In the genomic region with DNA sequence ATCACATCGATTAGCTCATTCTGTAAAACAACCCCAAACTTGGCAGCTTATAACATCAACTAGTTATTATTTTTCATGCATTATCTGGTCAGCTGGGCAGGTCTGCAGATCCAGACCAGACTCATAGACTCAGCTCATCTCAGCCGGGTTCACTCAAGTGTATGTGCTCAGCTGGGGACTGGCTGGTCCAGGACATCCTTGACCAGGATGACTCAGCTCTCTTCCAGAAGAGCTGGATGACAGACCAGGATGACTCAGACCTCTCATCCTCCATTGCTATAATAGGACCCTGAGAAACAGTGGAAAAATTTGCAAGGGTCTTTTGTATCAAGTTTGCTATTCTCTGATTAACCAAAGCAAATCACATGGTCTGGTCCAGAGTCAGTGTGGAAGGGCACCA, we compare ENCODE assay signal across 1 cellular context.
TF ChIP-seq lines count a peak whose summit lies in the region.

No MANE protein-coding gene starts in this region.

TF ChIP-seq in SK-N-SH, 30 proteins besides CTCF, POLR2A, EP300 and RAD21 (continued from another document):
- TF ChIP-seq, protein P1, sequence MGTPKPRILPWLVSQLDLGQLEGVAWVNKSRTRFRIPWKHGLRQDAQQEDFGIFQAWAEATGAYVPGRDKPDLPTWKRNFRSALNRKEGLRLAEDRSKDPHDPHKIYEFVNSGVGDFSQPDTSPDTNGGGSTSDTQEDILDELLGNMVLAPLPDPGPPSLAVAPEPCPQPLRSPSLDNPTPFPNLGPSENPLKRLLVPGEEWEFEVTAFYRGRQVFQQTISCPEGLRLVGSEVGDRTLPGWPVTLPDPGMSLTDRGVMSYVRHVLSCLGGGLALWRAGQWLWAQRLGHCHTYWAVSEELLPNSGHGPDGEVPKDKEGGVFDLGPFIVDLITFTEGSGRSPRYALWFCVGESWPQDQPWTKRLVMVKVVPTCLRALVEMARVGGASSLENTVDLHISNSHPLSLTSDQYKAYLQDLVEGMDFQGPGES (IDR thresholded peaks at IDR 0.05; ENCODE audit: low read depth, low read length) = no peak
- no peak for TF ChIP-seq RFX5 (IDR thresholded peaks at IDR 0.05; ENCODE audit: low read length)
- peak; percentile 68; the same call in 1 of the 2 replicates for TF ChIP-seq MEF2A (IDR thresholded peaks at IDR 0.05; ENCODE audit: borderline replicate concordance, low read depth)
- TF ChIP-seq FOSL2 (IDR thresholded peaks at IDR 0.05; ENCODE audit: borderline replicate concordance, low read depth) = peak; percentile 97
- TF ChIP-seq, protein P2, sequence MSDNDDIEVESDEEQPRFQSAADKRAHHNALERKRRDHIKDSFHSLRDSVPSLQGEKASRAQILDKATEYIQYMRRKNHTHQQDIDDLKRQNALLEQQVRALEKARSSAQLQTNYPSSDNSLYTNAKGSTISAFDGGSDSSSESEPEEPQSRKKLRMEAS (IDR thresholded peaks at IDR 0.05; ENCODE audit: low read depth) = peak; percentile 25; the same call in 1 of the 2 replicates
- TF ChIP-seq JUND (IDR thresholded peaks at IDR 0.05) = peak; percentile 90
- TF ChIP-seq GABPA (IDR thresholded peaks at IDR 0.05; ENCODE audit: low read depth) = no peak
- TF ChIP-seq TCF12 (IDR thresholded peaks at IDR 0.05) = peak; percentile 90
- no peak for TF ChIP-seq CHD2 (IDR thresholded peaks at IDR 0.05; ENCODE audit: low read length, partially characterized antibody)
- TF ChIP-seq POLR2AphosphoS5 (IDR thresholded peaks at IDR 0.05; ENCODE audit: low read depth, low read length) = peak; percentile 18; the same call in 1 of the 2 replicates
- TF ChIP-seq, protein P3, sequence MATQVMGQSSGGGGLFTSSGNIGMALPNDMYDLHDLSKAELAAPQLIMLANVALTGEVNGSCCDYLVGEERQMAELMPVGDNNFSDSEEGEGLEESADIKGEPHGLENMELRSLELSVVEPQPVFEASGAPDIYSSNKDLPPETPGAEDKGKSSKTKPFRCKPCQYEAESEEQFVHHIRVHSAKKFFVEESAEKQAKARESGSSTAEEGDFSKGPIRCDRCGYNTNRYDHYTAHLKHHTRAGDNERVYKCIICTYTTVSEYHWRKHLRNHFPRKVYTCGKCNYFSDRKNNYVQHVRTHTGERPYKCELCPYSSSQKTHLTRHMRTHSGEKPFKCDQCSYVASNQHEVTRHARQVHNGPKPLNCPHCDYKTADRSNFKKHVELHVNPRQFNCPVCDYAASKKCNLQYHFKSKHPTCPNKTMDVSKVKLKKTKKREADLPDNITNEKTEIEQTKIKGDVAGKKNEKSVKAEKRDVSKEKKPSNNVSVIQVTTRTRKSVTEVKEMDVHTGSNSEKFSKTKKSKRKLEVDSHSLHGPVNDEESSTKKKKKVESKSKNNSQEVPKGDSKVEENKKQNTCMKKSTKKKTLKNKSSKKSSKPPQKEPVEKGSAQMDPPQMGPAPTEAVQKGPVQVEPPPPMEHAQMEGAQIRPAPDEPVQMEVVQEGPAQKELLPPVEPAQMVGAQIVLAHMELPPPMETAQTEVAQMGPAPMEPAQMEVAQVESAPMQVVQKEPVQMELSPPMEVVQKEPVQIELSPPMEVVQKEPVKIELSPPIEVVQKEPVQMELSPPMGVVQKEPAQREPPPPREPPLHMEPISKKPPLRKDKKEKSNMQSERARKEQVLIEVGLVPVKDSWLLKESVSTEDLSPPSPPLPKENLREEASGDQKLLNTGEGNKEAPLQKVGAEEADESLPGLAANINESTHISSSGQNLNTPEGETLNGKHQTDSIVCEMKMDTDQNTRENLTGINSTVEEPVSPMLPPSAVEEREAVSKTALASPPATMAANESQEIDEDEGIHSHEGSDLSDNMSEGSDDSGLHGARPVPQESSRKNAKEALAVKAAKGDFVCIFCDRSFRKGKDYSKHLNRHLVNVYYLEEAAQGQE (IDR thresholded peaks at IDR 0.05; ENCODE audit: low read depth, low read length) = 0 out of 2 replicates have a peak, but pooled peaks have one; percentile 16
- TF ChIP-seq GATA2 (CRISPR knock-in tag; IDR thresholded peaks at IDR 0.05) = no peak
- TF ChIP-seq RCOR1 (IDR thresholded peaks at IDR 0.05; ENCODE audit: low read length) = no peak
- TF ChIP-seq TEAD4 (IDR thresholded peaks at IDR 0.05; ENCODE audit: borderline replicate concordance, insufficient read depth) = peak; percentile 63; the same call in 1 of the 2 replicates
- TF ChIP-seq, protein P4, sequence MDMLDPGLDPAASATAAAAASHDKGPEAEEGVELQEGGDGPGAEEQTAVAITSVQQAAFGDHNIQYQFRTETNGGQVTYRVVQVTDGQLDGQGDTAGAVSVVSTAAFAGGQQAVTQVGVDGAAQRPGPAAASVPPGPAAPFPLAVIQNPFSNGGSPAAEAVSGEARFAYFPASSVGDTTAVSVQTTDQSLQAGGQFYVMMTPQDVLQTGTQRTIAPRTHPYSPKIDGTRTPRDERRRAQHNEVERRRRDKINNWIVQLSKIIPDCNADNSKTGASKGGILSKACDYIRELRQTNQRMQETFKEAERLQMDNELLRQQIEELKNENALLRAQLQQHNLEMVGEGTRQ (IDR thresholded peaks at IDR 0.05; ENCODE audit: borderline replicate concordance, low read depth, low read length) = no peak
TF ChIP-seq in SK-N-SH: peak in this region for 13.
